9 cellular contexts compared by ENCODE assay signal in genomic region chr4:37970702-37971101, GRCh38. TPM values are rescaled to one million over a fixed set of nuclear protein-coding genes. Genes with fewer than 3 reads are reported as not detected.
DNase-seq lines count a peak whose midpoint lies in the region; ATAC-seq and TF ChIP-seq lines count a peak whose summit lies in the region.
"Had no signal": no experiment of that assay in that cellular context is flagged by ENCODE, and none has a peak within 500 bp of the region (broad histone marks: within the 10 kb centered on the region; RNA-seq: fewer than 3 reads in every experiment).

No MANE protein-coding gene starts in this region.

- peak overlapping the region; percentile 37 for H3K27ac Mint-ChIP-seq in CD8-positive, alpha-beta T cell
- no peak overlapping the region for H3K27ac Mint-ChIP-seq in activated naive CD4-positive, alpha-beta T cell treated with anti-CD3 and anti-CD28 coated beads, Interleukin-2, amount 10 ng/mL, durations not matched to agents 7 days and 5 days

- TF ChIP-seq POLR2A in HCT116 (IDR thresholded peaks at IDR 0.05; ENCODE audit: borderline replicate concordance, extremely low read depth, insufficient read depth, insufficient read length): no peak

- in situ Hi-C loops in SK-MEL-5 (cut with HindIII; ENCODE audit: low pct_unique_long_range_greater_than_20kb, low sequenced_read_pairs): no loop called here

- no peaks in the 10 kb centered on the region for H3K9me3 ChIP-seq in CD8-positive, alpha-beta T cell (ENCODE audit: low read length)
- no peaks in the 10 kb centered on the region for H3K9me3 ChIP-seq in HCT116 (ENCODE audit: control insufficient read depth in 1 of 2, insufficient read depth in 1 of 2, low read depth in 1 of 2, low read length in 2 of 2)
- H3K9me3 ChIP-seq in right atrium auricular region: no peaks in the 10 kb centered on the region

- RAD21 ChIA-PET in HCT116 (lab: Charles Lee; ENCODE audit: low non-redundant PET in 1 of 2, low total read pairs in 2 of 2, uncharacterized antibody in 2 of 2, unreplicated experiment in 2 of 2): no interaction called here

- no peak for TF ChIP-seq RAD21 in HCT116 (IDR thresholded peaks at IDR 0.05; ENCODE audit: low read depth)

- intact Hi-C loops in CD8-positive, alpha-beta T cell (cut with DNase I, micrococcal nuclease): loop anchor here in 1 of 2 experiments (10.0 kb wide), 2 partner anchors 344 to 1214 kb away; partner anchors contain the start of gene WDR19
- intact Hi-C loops in HCT116 (cut with micrococcal nuclease): loop anchor here (10.0 kb wide), 2 partner anchors 146 to 194 kb away; partner anchors contain the start of gene PGM2

- H3K36me3 Mint-ChIP-seq in CD8-positive, alpha-beta T cell: peaks cover 9% of the 10 kb centered on the region
- peaks cover 15% of the 10 kb centered on the region for H3K36me3 Mint-ChIP-seq in activated naive CD4-positive, alpha-beta T cell treated with anti-CD3 and anti-CD28 coated beads, Interleukin-2, amount 10 ng/mL, durations not matched to agents 7 days and 5 days

- H3K4me1 Mint-ChIP-seq in CD8-positive, alpha-beta T cell (ENCODE audit: low read depth): peaks cover 11% of the 10 kb centered on the region
- H3K4me1 Mint-ChIP-seq in activated naive CD4-positive, alpha-beta T cell treated with anti-CD3 and anti-CD28 coated beads, Interleukin-2, amount 10 ng/mL, durations not matched to agents 7 days and 5 days: peaks cover 9% of the 10 kb centered on the region

- H3K9me3 Mint-ChIP-seq in CD8-positive, alpha-beta T cell: no peaks in the 10 kb centered on the region
- no peaks in the 10 kb centered on the region for H3K9me3 Mint-ChIP-seq in activated naive CD4-positive, alpha-beta T cell treated with anti-CD3 and anti-CD28 coated beads, Interleukin-2, amount 10 ng/mL, durations not matched to agents 7 days and 5 days

- no peaks in the 10 kb centered on the region for H3K4me1 ChIP-seq in CD8-positive, alpha-beta T cell (ENCODE audit: insufficient read depth, low read length)
- H3K4me1 ChIP-seq in HCT116 (ENCODE audit: control insufficient read depth in 1 of 2, insufficient read depth in 2 of 2, low read length in 2 of 2): peaks cover 4 to 18% of the 10 kb centered on the region in 2 experiments
- peaks cover 0 to 25% of the 10 kb centered on the region in 2 donors for H3K4me1 ChIP-seq in right atrium auricular region

- H2AFZ ChIP-seq in HCT116 (ENCODE audit: low read depth, low read length, poor library complexity, severe bottlenecking): no peak overlapping the region

- H3K9ac ChIP-seq in HCT116 (ENCODE audit: low read length): no peak overlapping the region

- H3K79me2 ChIP-seq in HCT116 (ENCODE audit: insufficient read depth, low read length): no peaks in the 10 kb centered on the region

- peak in 6 of 7 experiments; percentile 14 to 69 (median 36) for DNase-seq in CD8-positive, alpha-beta T cell
- DNase-seq in HCT116 (ENCODE audit: low read depth, low spot score) (peak; percentile 21), SK-MEL-5 (ENCODE audit: low read depth, low spot score) (peak; percentile 47), right atrium auricular region (ENCODE audit: low spot score) (peak; percentile 72), SK-N-DZ (ENCODE audit: low spot score) (no peak)
- DNase-seq in activated naive CD4-positive, alpha-beta T cell treated with anti-CD3 and anti-CD28 coated beads, Interleukin-2, amount 10 ng/mL, durations not matched to agents 7 days and 5 days: peak; percentile 59
- peak; percentile 40 for DNase-seq in stimulated activated CD4-positive, alpha-beta T cell treated with anti-CD3 and anti-CD28 coated beads, Interleukin-2, amount 100 ng/mL, for 4 hours (ENCODE audit: low read depth)

- H3K36me3 ChIP-seq in CD8-positive, alpha-beta T cell (ENCODE audit: insufficient read depth, low read length): no peaks in the 10 kb centered on the region
- H3K36me3 ChIP-seq in HCT116 (ENCODE audit: control insufficient read depth in 1 of 2, insufficient read depth in 2 of 2, low read length in 2 of 2) (no peaks in the 10 kb centered on the region), right atrium auricular region (no peaks in the 10 kb centered on the region)

- no peaks in the 10 kb centered on the region for H3K27me3 Mint-ChIP-seq in CD8-positive, alpha-beta T cell (ENCODE audit: low read depth)
- no peaks in the 10 kb centered on the region for H3K27me3 Mint-ChIP-seq in activated naive CD4-positive, alpha-beta T cell treated with anti-CD3 and anti-CD28 coated beads, Interleukin-2, amount 10 ng/mL, durations not matched to agents 7 days and 5 days

- BruUV-seq in HCT116 (replicated peaks; lab: Mats Ljungman, UMichigan): no TSS peak

- no peak overlapping the region for H3K27ac ChIP-seq in CD8-positive, alpha-beta T cell (ENCODE audit: low read depth, low read length)
- H3K27ac ChIP-seq in HCT116 (ENCODE audit: low read depth, low read length): no peak overlapping the region
- H3K27ac ChIP-seq in right atrium auricular region: peak overlapping the region; percentile 60 to 68

- H3K9me2 ChIP-seq in HCT116 (ENCODE audit: insufficient read depth): no peaks in the 10 kb centered on the region

- H4K20me1 ChIP-seq in HCT116 (ENCODE audit: insufficient read depth): no peaks in the 10 kb centered on the region

- no peaks in the 10 kb centered on the region for H3K27me3 ChIP-seq in CD8-positive, alpha-beta T cell (ENCODE audit: insufficient read depth, low read length)
- no peaks in the 10 kb centered on the region for H3K27me3 ChIP-seq in HCT116 (ENCODE audit: insufficient read depth, low read length)
- H3K27me3 ChIP-seq in right atrium auricular region: no peaks in the 10 kb centered on the region

- peak overlapping the region; percentile 22; the same call in 1 of the 2 replicates for H3K4me2 ChIP-seq in HCT116 (ENCODE audit: low read length)

- ATAC-seq in CD8-positive, alpha-beta T cell: peak; percentile 99
- ATAC-seq in HCT116 (peak; percentile 95), HG03378 (IDR thresholded peaks at IDR 0.05; ENCODE audit: unreplicated experiment) (no peak)

- no peak overlapping the region for H3K4me3 ChIP-seq in CD8-positive, alpha-beta T cell (ENCODE audit: low read depth, low read length)
- H3K4me3 ChIP-seq in HCT116 (replicated peaks in 1 of 2; ENCODE audit: low read depth in 1 of 2, low read length in 2 of 2) (no peak overlapping the region), right atrium auricular region (no peak overlapping the region)

- TF ChIP-seq CTCF in CD8-positive, alpha-beta T cell (IDR thresholded peaks at IDR 0.05): peak; percentile 25
- peak in 2 of 3 experiments; percentile 67 to 74; a peak in 4 of 6 replicates for TF ChIP-seq CTCF in HCT116 (IDR thresholded peaks at IDR 0.05 in 2 of 3, conservative IDR thresholded peaks at IDR 0.05 in 1 of 3; ENCODE audit: borderline replicate concordance in 1 of 3, insufficient read depth in 1 of 3, low read depth in 2 of 3, low read length in 2 of 3)
- TF ChIP-seq CTCF in right atrium auricular region (IDR thresholded peaks at IDR 0.05): peak; percentile 30 to 63

- no peak overlapping the region for H3K4me3 Mint-ChIP-seq in CD8-positive, alpha-beta T cell
- H3K4me3 Mint-ChIP-seq in activated naive CD4-positive, alpha-beta T cell treated with anti-CD3 and anti-CD28 coated beads, Interleukin-2, amount 10 ng/mL, durations not matched to agents 7 days and 5 days: no peak overlapping the region
- H3K4me3 Mint-ChIP-seq: nephron had no signal

- POLR2A ChIA-PET in CD8-positive, alpha-beta T cell (lab: Charles Lee): interaction anchor here (0.6 kb wide), 1 partner anchor 348 kb away, joined by 4 read pairs; no protein-coding TSS in a partner anchor
- POLR2A ChIA-PET in HCT116 (lab: Charles Lee): no interaction called here

- CTCF ChIA-PET in CD8-positive, alpha-beta T cell (lab: Charles Lee): interaction anchor here (1.7 kb wide), 1 partner anchor 35 kb away, joined by 3 read pairs; no protein-coding TSS in a partner anchor
- CTCF ChIA-PET in HCT116 (lab: Charles Lee): interaction anchor here (0.8 to 1.4 kb wide), 2 partner anchors 12 to 17 kb away, joined by 3 read pairs; no protein-coding TSS in a partner anchor
- CTCF ChIA-PET in activated naive CD4-positive, alpha-beta T cell treated with anti-CD3 and anti-CD28 coated beads, Interleukin-2, amount 10 ng/mL, durations not matched to agents 7 days and 5 days (lab: Charles Lee): interaction anchor here (0.8 to 1.5 kb wide), 2 partner anchors 43 to 85 kb away, joined by 3 to 4 read pairs; no protein-coding TSS in a partner anchor

TF ChIP-seq in HCT116, 20 proteins besides CTCF, POLR2A, EP300 and RAD21 (continues in another document):
- no peak for TF ChIP-seq FOSL1 (IDR thresholded peaks at IDR 0.05; ENCODE audit: low read depth)
- TF ChIP-seq JUND (IDR thresholded peaks at IDR 0.05): no peak
- no peak for TF ChIP-seq YY1 (IDR thresholded peaks at IDR 0.05; ENCODE audit: extremely low read depth, insufficient replicate concordance, low read depth, low read length)
- no peak for TF ChIP-seq POLR2AphosphoS5 (IDR thresholded peaks at IDR 0.05; ENCODE audit: low read depth, low read length)
- TF ChIP-seq CBX3 (IDR thresholded peaks at IDR 0.05; ENCODE audit: low read depth): no peak
- no peak for TF ChIP-seq ELF1 (IDR thresholded peaks at IDR 0.05; ENCODE audit: borderline replicate concordance, low read depth)
- no peak; the same call in 1 of the 2 replicates for TF ChIP-seq SP1 (IDR thresholded peaks at IDR 0.05; ENCODE audit: low read depth)

RNA-seq across cellular contexts. Expression of gene PTTG2, which starts 10.5 kb away (rescaled TPM):
- total RNA-seq in CD8-positive, alpha-beta T cell: 1 to 10 TPM in 1 of 2 experiments, under 1 TPM in 1; 0.98 to 1.4 TPM
- total RNA-seq in HCT116 (2021; ENCODE audit: unreplicated experiment): not detected
- not detected in 2 replicates for polyA plus RNA-seq in HCT116 (2012)
- total RNA-seq in SK-MEL-5 (2014; rRNA removed; shearing (Covaris generic)): not detected in 2 replicates
- polyA plus RNA-seq in SK-MEL-5 (2015; cell fraction: cytosol; rRNA removed): not detected in 2 replicates
- polyA plus RNA-seq in SK-MEL-5 (2015; cell fraction: nucleus; rRNA removed): not detected in 2 replicates
- 1 to 10 TPM in 1 of 2 donors, not detected in 1; 3.6 TPM for total RNA-seq in right atrium auricular region
- not detected in 2 replicates for polyA plus RNA-seq in SK-N-DZ (2014; cell fraction: cytosol; rRNA removed)
- polyA plus RNA-seq in SK-N-DZ (2014; cell fraction: nucleus; rRNA removed): not detected in 2 replicates

Comparison
In these comparisons a context has a peak if more than half of its experiments do, and no peak if none do; other contexts are left out.
1. H3K27ac ChIP-seq: peak in right atrium auricular region (2 of 2); none in CD8-positive, alpha-beta T cell (single experiment) and HCT116 (single experiment).
2. Peak in every context shown above with its lines, with median percentiles within 50 percentile points of each other: CTCF ChIP-seq.